Comparison of ENCODE assay signal across 13 cellular contexts in genomic region chr6:125717120-125717731, GRCh38. TPM values are rescaled to one million over a fixed set of nuclear protein-coding genes. Genes with fewer than 3 reads are reported as not detected.
A peak's percentile ranks its signal among the peaks of the same experiment; 100 is the strongest.
DNase-seq lines count a peak whose midpoint lies in the region; ATAC-seq, FAIRE-seq and TF ChIP-seq lines count a peak whose summit lies in the region.
"Had no signal": no experiment of that assay in that cellular context is flagged by ENCODE, and none has a peak within 500 bp of the region (broad histone marks: within the 10 kb centered on the region; RNA-seq: fewer than 3 reads in every experiment).

No MANE protein-coding gene starts in this region.

- H3K9me3 Mint-ChIP-seq in CD4-positive, alpha-beta memory T cell = peaks cover 0 to 4% (median 0%) of the 10 kb centered on the region in 8 donors
- H3K9me3 Mint-ChIP-seq in activated CD4-positive, alpha-beta T cell treated with anti-CD3 and anti-CD28 coated beads, Interleukin-2, amount 10 ng/mL, durations not matched to agents 7 days and 5 days = no peaks in the 10 kb centered on the region
- H3K9me3 Mint-ChIP-seq: CD8-positive, alpha-beta memory T cell had no signal

- peaks cover 28% of the 10 kb centered on the region for H3K4me1 ChIP-seq in GM12878 (ENCODE audit: control insufficient read depth, insufficient read depth, low read length)
- no peaks in the 10 kb centered on the region for H3K4me1 ChIP-seq in CD4-positive, alpha-beta memory T cell (ENCODE audit: insufficient read depth, low read length)
- no peaks in the 10 kb centered on the region for H3K4me1 ChIP-seq in ovary (ENCODE audit: insufficient read depth)

- no peaks in the 10 kb centered on the region for H3K79me2 ChIP-seq in GM12878 (ENCODE audit: control insufficient read depth, insufficient read depth, low read length)

- in situ Hi-C loops in GM12878 (cut with MboI) = no loop called here

- no peak for TF ChIP-seq CTCF in GM12878 (IDR thresholded peaks at IDR 0.05 in 2 of 3, conservative IDR thresholded peaks at IDR 0.05 in 1 of 3; ENCODE audit: control insufficient read depth in 2 of 3, extremely low read depth in 1 of 3, insufficient read depth in 1 of 3, low read depth in 3 of 3, low read length in 3 of 3)
- no peak for TF ChIP-seq CTCF in ovary (IDR thresholded peaks at IDR 0.05)

- H3K9me3 ChIP-seq in GM12878 (replicated peaks; ENCODE audit: control insufficient read depth, insufficient read depth, low read length) (peaks cover 2% of the 10 kb centered on the region; the same call in 2 of the 3 replicates), ovary (no peaks in the 10 kb centered on the region)
- H3K9me3 ChIP-seq in CD4-positive, alpha-beta memory T cell (ENCODE audit: control insufficient read depth in 1 of 2, low read length in 2 of 2) = no peaks in the 10 kb centered on the region
- H3K9me3 ChIP-seq: MG63 had no signal

- POLR2A ChIA-PET in GM12878 (lab: Charles Lee) = interaction anchor here (0.6 kb wide), 1 partner anchor 67 kb away, joined by 3 read pairs; no protein-coding TSS in a partner anchor
- POLR2A ChIA-PET in CD4-positive, alpha-beta memory T cell (lab: Charles Lee; ENCODE audit: partially characterized antibody) = no interaction called here
- POLR2A ChIA-PET in activated CD4-positive, alpha-beta T cell treated with anti-CD3 and anti-CD28 coated beads, Interleukin-2, amount 10 ng/mL, durations not matched to agents 7 days and 5 days (lab: Charles Lee) = no interaction called here

- TF ChIP-seq EP300 in GM12878 (IDR thresholded peaks at IDR 0.05; ENCODE audit: borderline replicate concordance in 1 of 2, control insufficient read depth in 1 of 2, low read depth in 2 of 2, low read length in 2 of 2) (peak; percentile 11 to 52; a peak in 2 of 4 replicates), ovary (IDR thresholded peaks at IDR 0.05) (no peak)

- no peak overlapping the region for H2AFZ ChIP-seq in GM12878 (ENCODE audit: control insufficient read depth, low read depth, low read length)
- H2AFZ ChIP-seq: neural progenitor cell had no signal

- no peak overlapping the region for H3K27ac Mint-ChIP-seq in CD4-positive, alpha-beta memory T cell
- no peak overlapping the region for H3K27ac Mint-ChIP-seq in activated CD4-positive, alpha-beta T cell treated with anti-CD3 and anti-CD28 coated beads, Interleukin-2, amount 10 ng/mL, durations not matched to agents 7 days and 5 days
- H3K27ac Mint-ChIP-seq: activated naive CD4-positive, alpha-beta T cell treated with anti-CD3 and anti-CD28 coated beads, Interleukin-2, amount 50 U/mL, for 72 hours; CD8-positive, alpha-beta memory T cell; neural progenitor cell had no signal

- no peak overlapping the region for H3K9ac ChIP-seq in GM12878 (ENCODE audit: control insufficient read depth, insufficient read depth, low read length)
- H3K9ac ChIP-seq: neural progenitor cell had no signal

- no TSS peak for BruUV-seq in GM12878 (replicated peaks; lab: Mats Ljungman, UMichigan)

- H3K27ac ChIP-seq in GM12878 (ENCODE audit: control insufficient read depth, insufficient read depth) (peak overlapping the region; percentile 26; the same call in 1 of the 2 replicates), ovary (no peak overlapping the region)
- H3K27ac ChIP-seq in CD4-positive, alpha-beta memory T cell (ENCODE audit: low read depth, low read length) = no peak overlapping the region
- H3K27ac ChIP-seq: neural progenitor cell had no signal

- DNase-seq in GM12878 (ENCODE audit: low read depth, low spot score) (peak; percentile 41), ovary (no peak)
- DNase-seq in CD4-positive, alpha-beta memory T cell = no peak
- DNase-seq in activated CD8-positive, alpha-beta memory T cell treated with anti-CD3 and anti-CD28 coated beads, Interleukin-2, amount 50 U/mL, for 4 hours = no peak
- DNase-seq in activated CD4-positive, alpha-beta T cell treated with anti-CD3 and anti-CD28 coated beads, Interleukin-2, amount 10 ng/mL, durations not matched to agents 7 days and 5 days = no peak
- DNase-seq: CD8-positive, alpha-beta memory T cell; GOT3; MG63 had no signal

- H3K27me3 ChIP-seq in GM12878 (replicated peaks in 1 of 2; ENCODE audit: control insufficient read depth in 2 of 2, insufficient read depth in 2 of 2, low read length in 1 of 2) (no peaks in the 10 kb centered on the region), ovary (no peaks in the 10 kb centered on the region)
- no peaks in the 10 kb centered on the region for H3K27me3 ChIP-seq in CD4-positive, alpha-beta memory T cell (ENCODE audit: insufficient read depth, low read length)
- H3K27me3 ChIP-seq: MG63, neural progenitor cell had no signal

- H3K36me3 ChIP-seq in GM12878 (ENCODE audit: control insufficient read depth in 2 of 2, insufficient read depth in 2 of 2, low read length in 1 of 2) (no peaks in the 10 kb centered on the region), ovary (no peaks in the 10 kb centered on the region)
- H3K36me3 ChIP-seq in CD4-positive, alpha-beta memory T cell (ENCODE audit: insufficient read depth, low read length) = no peaks in the 10 kb centered on the region
- H3K36me3 ChIP-seq: MG63, neural progenitor cell had no signal

- intact Hi-C loops in GM12878 (cut with micrococcal nuclease; ENCODE audit: unreplicated experiment) = loop anchor here (2.0 kb wide), 1 partner anchor 32 kb away; the partner anchor contains the start of gene HEY2
- intact Hi-C loops in CD4-positive, alpha-beta memory T cell (cut with micrococcal nuclease) = no loop called here
- intact Hi-C loops in ovary (cut with DNase I) = no loop called here

- peaks cover 0 to 4% (median 0%) of the 10 kb centered on the region in 4 donors for H3K4me1 Mint-ChIP-seq in CD4-positive, alpha-beta memory T cell
- peaks cover 15% of the 10 kb centered on the region for H3K4me1 Mint-ChIP-seq in activated CD4-positive, alpha-beta T cell treated with anti-CD3 and anti-CD28 coated beads, Interleukin-2, amount 10 ng/mL, durations not matched to agents 7 days and 5 days

- H3K4me2 ChIP-seq in GM12878 (ENCODE audit: control insufficient read depth, insufficient read depth) = peak overlapping the region; percentile 57
- H3K4me2 ChIP-seq: neural progenitor cell had no signal

- SMC1A ChIA-PET in GM12878 (lab: Charles Lee; ENCODE audit: uncharacterized antibody, unreplicated experiment) = interaction anchor here (0.9 to 2.6 kb wide), 4 partner anchors 34 to 239 kb away, joined by 3 to 7 read pairs (median 5); no protein-coding TSS in a partner anchor

- no peak for TF ChIP-seq RAD21 in GM12878 (IDR thresholded peaks at IDR 0.05; ENCODE audit: insufficient read depth, low read depth, low read length)

- H3K27me3 Mint-ChIP-seq in CD4-positive, alpha-beta memory T cell = peaks cover 4 to 14% of the 10 kb centered on the region in 2 donors
- H3K27me3 Mint-ChIP-seq in activated CD4-positive, alpha-beta T cell treated with anti-CD3 and anti-CD28 coated beads, Interleukin-2, amount 10 ng/mL, durations not matched to agents 7 days and 5 days = peaks cover 4% of the 10 kb centered on the region

- TF ChIP-seq POLR2A in GM18505 (IDR thresholded peaks at IDR 0.05; ENCODE audit: borderline replicate concordance, extremely low read depth, insufficient read depth, insufficient read length) (no peak), GM12878 (IDR thresholded peaks at IDR 0.05; ENCODE audit: low read depth, low read length) (no peak), ovary (IDR thresholded peaks at IDR 0.05) (no peak)

- ATAC-seq in GM18505 (IDR thresholded peaks at IDR 0.05; ENCODE audit: unreplicated experiment) = peak; percentile 83
- peak; percentile 80 for ATAC-seq in GM21423 (IDR thresholded peaks at IDR 0.05; ENCODE audit: unreplicated experiment)
- ATAC-seq in HG03095 (IDR thresholded peaks at IDR 0.05; ENCODE audit: unreplicated experiment) = peak; percentile 92
- peak; percentile 89 for ATAC-seq in GM12878
- ATAC-seq: activated naive CD4-positive, alpha-beta T cell treated with anti-CD3 and anti-CD28 coated beads, Interleukin-2, amount 50 U/mL, for 72 hours had no signal

- H3K4me3 ChIP-seq in GM12878 (no peak overlapping the region; the same call in 1 of the 2 replicates), ovary (no peak overlapping the region)
- no peak overlapping the region for H3K4me3 ChIP-seq in CD4-positive, alpha-beta memory T cell (ENCODE audit: low read length in 2 of 2)
- H3K4me3 ChIP-seq: MG63, neural progenitor cell had no signal

- 0% methylated on average over 2 of the region's 2 CpGs for WGBS in GM12878 (ENCODE audit: insufficient coverage, insufficient replicate concordance, low lambda C conversion rate, missing lambda C conversion rate)
- 43 to 53% (median 52%) methylated on average over 2 of the region's 2 CpGs for WGBS in ovary, 3 donors

- no peaks in the 10 kb centered on the region for H4K20me1 ChIP-seq in GM12878 (ENCODE audit: control insufficient read depth, insufficient read depth)

- FAIRE-seq in GM12878 (lab: Jason Lieb, UNC) = no peak

- no peak overlapping the region for H3K4me3 Mint-ChIP-seq in CD4-positive, alpha-beta memory T cell
- no peak overlapping the region for H3K4me3 Mint-ChIP-seq in activated CD4-positive, alpha-beta T cell treated with anti-CD3 and anti-CD28 coated beads, Interleukin-2, amount 10 ng/mL, durations not matched to agents 7 days and 5 days
- H3K4me3 Mint-ChIP-seq: CD8-positive, alpha-beta memory T cell; neural progenitor cell had no signal

- RAD21 ChIA-PET in GM12878 (lab: Charles Lee; ENCODE audit: unreplicated experiment) = no interaction called here

- CTCF ChIA-PET in GM12878 (lab: Yijun Ruan, JAX) = interaction anchor here (0.7 to 3.5 kb wide), 2 partner anchors 135 to 403 kb away, joined by 4 to 11 read pairs; no protein-coding TSS in a partner anchor
- CTCF ChIA-PET in CD4-positive, alpha-beta memory T cell (lab: Charles Lee; ENCODE audit: partially characterized antibody) = no interaction called here
- CTCF ChIA-PET in activated CD4-positive, alpha-beta T cell treated with anti-CD3 and anti-CD28 coated beads, Interleukin-2, amount 10 ng/mL, durations not matched to agents 7 days and 5 days (lab: Charles Lee) = no interaction called here

- no peaks in the 10 kb centered on the region for H3K36me3 Mint-ChIP-seq in CD4-positive, alpha-beta memory T cell
- H3K36me3 Mint-ChIP-seq in activated CD4-positive, alpha-beta T cell treated with anti-CD3 and anti-CD28 coated beads, Interleukin-2, amount 10 ng/mL, durations not matched to agents 7 days and 5 days (ENCODE audit: low read depth) = no peaks in the 10 kb centered on the region
- H3K36me3 Mint-ChIP-seq: activated naive CD4-positive, alpha-beta T cell treated with anti-CD3 and anti-CD28 coated beads, Interleukin-2, amount 50 U/mL, for 72 hours; CD8-positive, alpha-beta memory T cell; neural progenitor cell had no signal

RNA-seq across cellular contexts. Expression of gene HEY2, which starts 32.2 kb away (rescaled TPM):
- 0.17 TPM in 1 of 2 replicates, not detected in the other for total RNA-seq in GM12878 (2013; cell fraction: nucleolus; rRNA removed)
- total RNA-seq in GM12878 (2014; rRNA removed) (0.11 TPM in 1 of 2 replicates, not detected in the other), GM12878 (2014; rRNA removed; fragmentation: Illumina TruSeq; extraction: Trizol) (0.09 TPM in 1 of 2 replicates, not detected in the other), GM12878 (2021) (0.08 and 0.11 TPM in 2 replicates), ovary (10 to 100 TPM in 2 of 7 donors, 1 to 10 TPM in 5; 3.0 to 19.9 (median 5.5) TPM)
- 0.22 TPM for polyA plus RNA-seq in GM12878 (2011; ENCODE audit: low read depth)
- polyA plus RNA-seq in GM12878 (2011; rRNA removed) (not detected in 2 replicates), GM12878 (2014; fragmentation: Illumina TruSeq; extraction: Trizol) (0.01 TPM in 1 of 2 replicates, not detected in the other), GM12878 (2014; fragmentation: Nextera tagmentation; extraction: Ambion mirVana) (not detected), GM12878 (2014; rRNA removed) (0.08 and 0.09 TPM in 2 replicates), GM12878 (2016; fragmentation: Nextera tagmentation; extraction: Ambion mirVana) (under 1 TPM; 0.14 to 0.32 TPM), ovary (10 to 100 TPM in 1 of 2 donors, 1 to 10 TPM in 1; 9.9 to 12.7 TPM)
- not detected in 2 replicates for polyA plus RNA-seq in GM12878 (2011; cell fraction: cytosol; rRNA removed)
- polyA plus RNA-seq in GM12878 (2011; cell fraction: nucleus; rRNA removed) = 0.04 TPM in 1 of 2 replicates, not detected in the other
- polyA plus RNA-seq in GM12878 (2012) = 0.24 TPM in 2 replicates
- not detected in 2 replicates for polyA minus RNA-seq in GM12878 (2011; rRNA and poly(A)+ RNA removed)
- not detected in 2 replicates for polyA minus RNA-seq in GM12878 (2011; cell fraction: cytosol; rRNA and poly(A)+ RNA removed)
- polyA minus RNA-seq in GM12878 (2011; cell fraction: nucleus; rRNA and poly(A)+ RNA removed) = not detected in 2 replicates
- total RNA-seq in CD4-positive, alpha-beta memory T cell = under 1 TPM in 1 of 2 experiments, not detected in 1; 0.14 TPM
- under 1 TPM in 1 of 2 donors, not detected in 1; 0.20 TPM for polyA plus RNA-seq in CD4-positive, alpha-beta memory T cell
- not detected for total RNA-seq in activated CD4-positive, alpha-beta T cell treated with anti-CD3 and anti-CD28 coated beads, Interleukin-2, amount 10 ng/mL, durations not matched to agents 7 days and 5 days
- total RNA-seq: activated naive CD4-positive, alpha-beta T cell treated with anti-CD3 and anti-CD28 coated beads, Interleukin-2, amount 50 U/mL, for 72 hours had no signal
